ENCODE assay signal across 8 cellular contexts in the genomic region with DNA sequence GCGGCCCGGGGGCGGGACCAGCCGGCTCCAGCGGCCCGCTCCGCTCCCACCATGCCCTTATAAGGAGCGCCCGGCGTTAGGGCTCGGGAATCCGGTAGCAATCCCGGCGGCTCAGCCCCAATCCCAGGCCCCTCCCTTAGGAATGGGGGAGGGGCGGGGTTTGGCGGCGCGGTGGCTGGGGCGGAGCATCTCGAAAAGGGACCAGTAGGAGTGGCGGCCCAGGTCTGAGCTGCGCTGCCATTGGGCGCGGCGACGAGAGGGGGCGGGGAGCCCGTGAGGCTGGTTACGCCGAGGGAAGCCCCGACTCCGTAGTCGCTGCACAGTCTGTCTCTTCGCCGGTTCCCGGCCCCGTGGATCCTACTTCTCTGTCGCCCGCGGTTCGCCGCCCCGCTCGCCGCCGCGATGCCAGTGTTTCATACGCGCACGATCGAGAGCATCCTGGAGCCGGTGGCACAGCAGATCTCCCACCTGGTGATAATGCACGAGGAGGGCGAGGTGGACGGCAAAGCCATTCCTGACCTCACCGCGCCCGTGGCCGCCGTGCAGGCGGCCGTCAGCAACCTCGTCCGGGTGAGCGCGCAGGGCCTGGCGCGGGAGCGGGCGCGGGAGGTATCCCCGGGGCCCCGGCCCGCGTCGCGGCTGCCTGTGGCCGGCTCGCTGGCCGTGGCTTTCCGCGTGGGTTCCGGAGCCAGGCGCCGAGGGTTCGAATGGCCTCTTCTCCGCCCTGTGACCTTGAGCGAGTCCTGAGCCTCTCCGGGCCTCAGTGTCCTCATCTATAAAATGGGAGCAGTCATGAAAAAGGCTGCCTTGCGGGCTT. TPM values are rescaled to one million over a fixed set of nuclear protein-coding genes. Genes with fewer than 3 reads are reported as not detected.
A peak's percentile ranks its signal among the peaks of the same experiment; 100 is the strongest.
DNase-seq lines count a peak whose midpoint lies in the region; ATAC-seq lines count a peak whose summit lies in the region.

A gene (plus strand): TSS at position 311 of the 817 bp plus-strand sequence. CDS start 92 bp downstream, at position 403.

- H3K4me2 ChIP-seq in BLaER1 treated with 17β-estradiol and CSF1 and Interleukin-3, amounts not matched to agents 10 nM and 100 nM, result peak within 1 kb of the TSS; percentile 87 to 100 (median 95)

- H3K36me3 ChIP-seq in BLaER1 treated with 17β-estradiol and CSF1 and Interleukin-3, amounts not matched to agents 10 nM and 100 nM, result peaks cover 0 to 19% (median 11%) of the 10 kb centered on the region in 11 experiments; a peak in 7 of 22 replicates

- no peaks in the 10 kb centered on the region for H3K27me3 ChIP-seq in BLaER1 treated with 17β-estradiol and CSF1 and Interleukin-3, amounts not matched to agents 10 nM and 100 nM

- peak within 1 kb of the TSS; percentile 84 to 92 (median 87) for H3K9ac ChIP-seq in BLaER1 treated with 17β-estradiol and CSF1 and Interleukin-3, amounts not matched to agents 10 nM and 100 nM

- H3K9me3 ChIP-seq in BLaER1 treated with 17β-estradiol and CSF1 and Interleukin-3, amounts not matched to agents 10 nM and 100 nM (replicated peaks in 1 of 11), result no peaks in the 10 kb centered on the region

- ATAC-seq in GM19351 (IDR thresholded peaks at IDR 0.05; ENCODE audit: unreplicated experiment), result peak; percentile 98
- ATAC-seq in HG03521 (IDR thresholded peaks at IDR 0.05; ENCODE audit: unreplicated experiment), result peak; percentile 96
- peak; percentile 95 for ATAC-seq in left lobe of liver

- H3K4me3 ChIP-seq in BLaER1 treated with 17β-estradiol and CSF1 and Interleukin-3, amounts not matched to agents 10 nM and 100 nM, result peak within 1 kb of the TSS; percentile 87 to 99 (median 94)

- H3K27ac ChIP-seq in BLaER1 treated with 17β-estradiol and CSF1 and Interleukin-3, amounts not matched to agents 10 nM and 100 nM, result peak within 1 kb of the TSS; percentile 48 to 91 (median 83)

- DNase-seq in NCI-H748 (lab: John Stamatoyannopoulos, UW; ENCODE audit: unreplicated experiment) (peak; percentile 95), dedifferentiated amniotic fluid mesenchymal stem cell (ENCODE audit: extremely low spot score) (peak; percentile 95), left lobe of liver (ENCODE audit: low spot score) (peak; percentile 99)
- DNase-seq in activated CD4-positive, alpha-beta T cell treated with anti-CD3 and anti-CD28 coated beads, Interleukin-2, amount 50 U/mL, for 1 hour, result peak; percentile 95
- DNase-seq in stimulated activated CD4-positive, alpha-beta T cell treated with anti-CD3 and anti-CD28 coated beads, Interleukin-2, amount 100 ng/mL, for 4 hours (ENCODE audit: low read depth), result peak; percentile 93

- peaks cover 45 to 64% (median 56%) of the 10 kb centered on the region in 10 experiments for H3K4me1 ChIP-seq in BLaER1 treated with 17β-estradiol and CSF1 and Interleukin-3, amounts not matched to agents 10 nM and 100 nM

- peaks cover 0 to 37% (median 16%) of the 10 kb centered on the region in 11 experiments; a peak in 11 of 22 replicates for H4K20me1 ChIP-seq in BLaER1 treated with 17β-estradiol and CSF1 and Interleukin-3, amounts not matched to agents 10 nM and 100 nM

RNA-seq across cellular contexts. Expression of the gene that starts here (rescaled TPM):
- total RNA-seq in left lobe of liver, result 14.5 TPM

Comparison
In these comparisons a context has a peak if more than half of its experiments do, and no peak if none do; other contexts are left out.
1. Peak in every context shown above with its lines: DNase-seq, ATAC-seq, H3K4me3 ChIP-seq and H3K27ac ChIP-seq.